Comparison of ENCODE assay signal across 10 cellular contexts in the genomic region with DNA sequence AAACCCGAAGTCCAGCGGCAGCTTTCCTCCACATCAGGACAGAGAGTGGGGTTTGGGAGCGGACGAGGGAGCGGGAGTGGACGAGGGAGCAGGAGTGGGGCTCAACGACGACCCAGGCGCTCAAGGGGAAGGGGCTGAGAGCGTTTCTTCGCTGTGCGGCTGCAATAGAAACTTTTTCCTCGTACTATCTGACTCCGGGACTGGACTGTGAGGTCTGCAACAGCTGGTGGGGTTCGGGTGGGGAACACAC. TPM values are rescaled to one million over a fixed set of nuclear protein-coding genes. Genes with fewer than 3 reads are reported as not detected.
DNase-seq lines count a peak whose midpoint lies in the region; ATAC-seq, FAIRE-seq and TF ChIP-seq lines count a peak whose summit lies in the region.
"Had no signal": no experiment of that assay in that cellular context is flagged by ENCODE, and none has a peak within 500 bp of the region (broad histone marks: within the 10 kb centered on the region; RNA-seq: fewer than 3 reads in every experiment).

No MANE protein-coding gene starts in this region.

- CTCF ChIA-PET in CD4-positive, alpha-beta memory T cell (lab: Charles Lee; ENCODE audit: partially characterized antibody) = no interaction called here

- no peak for DNase-seq in CD4-positive, alpha-beta memory T cell
- DNase-seq in activated T-helper 1 cell treated with anti-CD3 and anti-CD28 coated beads, Interleukin-12 subunit alpha, Interleukin-12 subunit beta, Interleukin-2, Interleukin-4 antibody, amounts not matched to agents 30 ng/mL and 10 ng/mL and 1 ng/mL, durations not matched to agents 14 hours and 24 hours and 36 hours (ENCODE audit: low spot score) = no peak
- DNase-seq in right cardiac atrium (peak in 2 of 3 donors; percentile 32 to 55), pancreas (no peak), NCI-H774 (lab: John Stamatoyannopoulos, UW) (no peak), NCI-H1436 (lab: John Stamatoyannopoulos, UW) (no peak)
- DNase-seq: cerebellar nuclear complex had no signal

- FAIRE-seq in pancreas (lab: Jason Lieb, UNC) = no peak

- H3K27me3 ChIP-seq in CD4-positive, alpha-beta memory T cell (ENCODE audit: insufficient read depth, low read length) = peaks cover 8% of the 10 kb centered on the region
- H3K27me3 ChIP-seq in right cardiac atrium (ENCODE audit: control insufficient read depth, insufficient read depth) = no peaks in the 10 kb centered on the region
- no peaks in the 10 kb centered on the region for H3K27me3 ChIP-seq in pancreas

- peaks cover 13% of the 10 kb centered on the region for H3K4me1 ChIP-seq in CD4-positive, alpha-beta memory T cell (ENCODE audit: insufficient read depth, low read length)
- H3K4me1 ChIP-seq in right cardiac atrium (ENCODE audit: control insufficient read depth, insufficient read depth, low read length) (no peaks in the 10 kb centered on the region), pancreas (no peaks in the 10 kb centered on the region)

- H3K36me3 Mint-ChIP-seq in CD4-positive, alpha-beta memory T cell = no peaks in the 10 kb centered on the region
- no peaks in the 10 kb centered on the region for H3K36me3 Mint-ChIP-seq in activated T-helper 1 cell treated with anti-CD3 and anti-CD28 coated beads, Interleukin-12 subunit alpha, Interleukin-12 subunit beta, Interleukin-2, Interleukin-4 antibody, amounts not matched to agents 30 ng/mL and 10 ng/mL and 1 ng/mL, durations not matched to agents 14 hours and 24 hours and 36 hours (ENCODE audit: low read depth)

- H3K9me3 Mint-ChIP-seq in CD4-positive, alpha-beta memory T cell = no peaks in the 10 kb centered on the region
- H3K9me3 Mint-ChIP-seq in activated T-helper 1 cell treated with anti-CD3 and anti-CD28 coated beads, Interleukin-12 subunit alpha, Interleukin-12 subunit beta, Interleukin-2, Interleukin-4 antibody, amounts not matched to agents 30 ng/mL and 10 ng/mL and 1 ng/mL, durations not matched to agents 14 hours and 24 hours and 36 hours = no peaks in the 10 kb centered on the region

- H3K4me3 Mint-ChIP-seq in CD4-positive, alpha-beta memory T cell = peak overlapping the region in 7 of 8 donors; percentile 62 to 86 (median 74)
- H3K4me3 Mint-ChIP-seq in activated T-helper 1 cell treated with anti-CD3 and anti-CD28 coated beads, Interleukin-12 subunit alpha, Interleukin-12 subunit beta, Interleukin-2, Interleukin-4 antibody, amounts not matched to agents 30 ng/mL and 10 ng/mL and 1 ng/mL, durations not matched to agents 14 hours and 24 hours and 36 hours = peak overlapping the region; percentile 55

- intact Hi-C loops in CD4-positive, alpha-beta memory T cell (cut with micrococcal nuclease) = no loop called here
- intact Hi-C loops in activated T-helper 1 cell treated with anti-CD3 and anti-CD28 coated beads, Interleukin-12 subunit alpha, Interleukin-12 subunit beta, Interleukin-2, Interleukin-4 antibody, amounts not matched to agents 30 ng/mL and 10 ng/mL and 1 ng/mL, durations not matched to agents 14 hours and 24 hours and 36 hours (cut with micrococcal nuclease) = no loop called here
- intact Hi-C loops in right cardiac atrium (cut with DNase I) (no loop called here), pancreas (cut with DNase I) (no loop called here)

- 37% methylated on average over 15 of the region's 15 CpGs for WGBS in right cardiac atrium
- 57 to 65% methylated on average over 15 of the region's 15 CpGs for WGBS in pancreas, 2 donors

- H3K4me1 Mint-ChIP-seq in CD4-positive, alpha-beta memory T cell = peaks cover 8 to 30% (median 19%) of the 10 kb centered on the region in 4 donors
- H3K4me1 Mint-ChIP-seq in activated T-helper 1 cell treated with anti-CD3 and anti-CD28 coated beads, Interleukin-12 subunit alpha, Interleukin-12 subunit beta, Interleukin-2, Interleukin-4 antibody, amounts not matched to agents 30 ng/mL and 10 ng/mL and 1 ng/mL, durations not matched to agents 14 hours and 24 hours and 36 hours (ENCODE audit: low read depth) = peaks cover 4% of the 10 kb centered on the region

- ATAC-seq in right cardiac atrium (no peak), pancreas (no peak), GM21717 (IDR thresholded peaks at IDR 0.05; ENCODE audit: unreplicated experiment) (no peak), HG03378 (IDR thresholded peaks at IDR 0.05; ENCODE audit: unreplicated experiment) (no peak)

- no peak overlapping the region for H3K4me3 ChIP-seq in CD4-positive, alpha-beta memory T cell (ENCODE audit: low read length in 2 of 2)
- H3K4me3 ChIP-seq in right cardiac atrium (ENCODE audit: low read length) (peak overlapping the region; percentile 82), pancreas (peak overlapping the region; percentile 35 to 65 (median 40))

- H3K27ac Mint-ChIP-seq in CD4-positive, alpha-beta memory T cell = no peak overlapping the region
- H3K27ac Mint-ChIP-seq in activated T-helper 1 cell treated with anti-CD3 and anti-CD28 coated beads, Interleukin-12 subunit alpha, Interleukin-12 subunit beta, Interleukin-2, Interleukin-4 antibody, amounts not matched to agents 30 ng/mL and 10 ng/mL and 1 ng/mL, durations not matched to agents 14 hours and 24 hours and 36 hours = no peak overlapping the region

- TF ChIP-seq CTCF in pancreas (IDR thresholded peaks at IDR 0.05) = no peak

- H3K9me3 ChIP-seq in CD4-positive, alpha-beta memory T cell (ENCODE audit: control insufficient read depth in 1 of 2, low read length in 2 of 2) = no peaks in the 10 kb centered on the region
- H3K9me3 ChIP-seq in right cardiac atrium (ENCODE audit: control insufficient read depth, low read length) (no peaks in the 10 kb centered on the region), pancreas (no peaks in the 10 kb centered on the region)

- POLR2A ChIA-PET in CD4-positive, alpha-beta memory T cell (lab: Charles Lee; ENCODE audit: partially characterized antibody) = no interaction called here

- H3K36me3 ChIP-seq in CD4-positive, alpha-beta memory T cell (ENCODE audit: insufficient read depth, low read length) = no peaks in the 10 kb centered on the region
- no peaks in the 10 kb centered on the region for H3K36me3 ChIP-seq in pancreas

- H3K27me3 Mint-ChIP-seq in CD4-positive, alpha-beta memory T cell = peaks cover 55 to 72% of the 10 kb centered on the region in 2 donors
- H3K27me3 Mint-ChIP-seq in activated T-helper 1 cell treated with anti-CD3 and anti-CD28 coated beads, Interleukin-12 subunit alpha, Interleukin-12 subunit beta, Interleukin-2, Interleukin-4 antibody, amounts not matched to agents 30 ng/mL and 10 ng/mL and 1 ng/mL, durations not matched to agents 14 hours and 24 hours and 36 hours (ENCODE audit: insufficient read depth) = peaks cover 71% of the 10 kb centered on the region

- H3K27ac ChIP-seq in CD4-positive, alpha-beta memory T cell (ENCODE audit: low read depth, low read length) = no peak overlapping the region
- H3K27ac ChIP-seq in right cardiac atrium (ENCODE audit: low read length) = peak overlapping the region; percentile 25
- H3K27ac ChIP-seq in pancreas = peak overlapping the region in 2 of 4 donors; percentile 55 to 67

RNA-seq across cellular contexts. Expression of a gene that starts 1.4 kb away (rescaled TPM):
- total RNA-seq in CD4-positive, alpha-beta memory T cell = not detected
- under 1 TPM in 1 of 2 donors, not detected in 1; 0.08 TPM for polyA plus RNA-seq in CD4-positive, alpha-beta memory T cell
- not detected in 2 replicates for total RNA-seq in activated T-helper 1 cell treated with anti-CD3 and anti-CD28 coated beads, Interleukin-12 subunit alpha, Interleukin-12 subunit beta, Interleukin-2, Interleukin-4 antibody, amounts not matched to agents 30 ng/mL and 10 ng/mL and 1 ng/mL, durations not matched to agents 14 hours and 24 hours and 36 hours
- 10 to 100 TPM in 1 of 4 donors, 1 to 10 TPM in 3; 2.0 to 10.1 (median 3.7) TPM for total RNA-seq in right cardiac atrium
- polyA plus RNA-seq in right cardiac atrium = 2.3 TPM
- total RNA-seq in pancreas = 1 to 10 TPM in 4 of 6 donors, under 1 TPM in 2; 0.46 to 9.0 (median 1.9) TPM
- polyA plus RNA-seq in pancreas = 1 to 10 TPM; 5.1 to 8.0 TPM
- total RNA-seq: T-helper 1 cell treated with Interleukin-12 subunit alpha and Interleukin-12 subunit beta and Interleukin-4 antibody, amounts not matched to agents 30 ng/mL and 1 ng/mL, for 36 hours had no signal

Comparison
In these comparisons a context has a peak if more than half of its experiments do, and no peak if none do; other contexts are left out.
1. DNase-seq: peak in right cardiac atrium (2 of 3); none in CD4-positive, alpha-beta memory T cell (0 of 5), activated T-helper 1 cell treated with anti-CD3 and anti-CD28 coated beads, Interleukin-12 subunit alpha, Interleukin-12 subunit beta, Interleukin-2, Interleukin-4 antibody, amounts not matched to agents 30 ng/mL and 10 ng/mL and 1 ng/mL, durations not matched to agents 14 hours and 24 hours and 36 hours (single experiment), pancreas (0 of 6), NCI-H774 (single experiment) and NCI-H1436 (single experiment).
2. H3K4me3 ChIP-seq: peak in right cardiac atrium (single experiment) and pancreas (4 of 4); none in CD4-positive, alpha-beta memory T cell (0 of 2).